In genomic region chr1:212229654-212230053, GRCh38 we compare ENCODE assay signal across 14 cellular contexts. TPM values are rescaled to one million over a fixed set of nuclear protein-coding genes. Genes with fewer than 3 reads are reported as not detected.
DNase-seq lines count a peak whose midpoint lies in the region; ATAC-seq and TF ChIP-seq lines count a peak whose summit lies in the region.
"Had no signal": no experiment of that assay in that cellular context is flagged by ENCODE, and none has a peak within 500 bp of the region (broad histone marks: within the 10 kb centered on the region; RNA-seq: fewer than 3 reads in every experiment).

No MANE protein-coding gene starts in this region.

- no peaks in the 10 kb centered on the region for H3K9me3 ChIP-seq in gastroesophageal sphincter
- H3K9me3 ChIP-seq: suprapubic skin had no signal

- H3K4me3 Mint-ChIP-seq in activated T-helper 1 cell treated with anti-CD3 and anti-CD28 coated beads, Interleukin-12 subunit alpha, Interleukin-12 subunit beta, Interleukin-2, Interleukin-4 antibody, amounts not matched to agents 30 ng/mL and 10 ng/mL and 1 ng/mL, durations not matched to agents 14 hours and 24 hours and 36 hours: no peak overlapping the region
- H3K4me3 Mint-ChIP-seq in stimulated activated effector memory CD8-positive, alpha-beta T cell treated with anti-CD3 and anti-CD28 coated beads, Interleukin-12 subunit alpha, Interleukin-12 subunit beta, amount 100 ng/mL, for 72 hours: no peak overlapping the region
- no peak overlapping the region for H3K4me3 Mint-ChIP-seq in stimulated activated naive CD8-positive, alpha-beta T cell treated with anti-CD3 and anti-CD28 coated beads, Interleukin-15, amount 100 ng/mL, for 72 hours
- H3K4me3 Mint-ChIP-seq: endodermal cell had no signal

- no peaks in the 10 kb centered on the region for H3K27me3 Mint-ChIP-seq in activated T-helper 1 cell treated with anti-CD3 and anti-CD28 coated beads, Interleukin-12 subunit alpha, Interleukin-12 subunit beta, Interleukin-2, Interleukin-4 antibody, amounts not matched to agents 30 ng/mL and 10 ng/mL and 1 ng/mL, durations not matched to agents 14 hours and 24 hours and 36 hours (ENCODE audit: insufficient read depth)
- H3K27me3 Mint-ChIP-seq in stimulated activated naive CD8-positive, alpha-beta T cell treated with anti-CD3 and anti-CD28 coated beads, Interleukin-15, amount 100 ng/mL, for 72 hours: no peaks in the 10 kb centered on the region

- no peak for TF ChIP-seq POLR2A in gastroesophageal sphincter (IDR thresholded peaks at IDR 0.05)

- 50 to 73% methylated on average over 2 of the region's 2 CpGs for WGBS in gastroesophageal sphincter (ENCODE audit: low coverage in 1 of 2), 2 donors

- peaks cover 4% of the 10 kb centered on the region for H3K36me3 Mint-ChIP-seq in activated T-helper 1 cell treated with anti-CD3 and anti-CD28 coated beads, Interleukin-12 subunit alpha, Interleukin-12 subunit beta, Interleukin-2, Interleukin-4 antibody, amounts not matched to agents 30 ng/mL and 10 ng/mL and 1 ng/mL, durations not matched to agents 14 hours and 24 hours and 36 hours (ENCODE audit: low read depth)
- H3K36me3 Mint-ChIP-seq in stimulated activated effector memory CD8-positive, alpha-beta T cell treated with anti-CD3 and anti-CD28 coated beads, Interleukin-12 subunit alpha, Interleukin-12 subunit beta, amount 100 ng/mL, for 72 hours: no peaks in the 10 kb centered on the region

- no peak for ATAC-seq in stimulated activated effector memory CD8-positive, alpha-beta T cell treated with anti-CD3 and anti-CD28 coated beads, Interleukin-12 subunit alpha, Interleukin-12 subunit beta, amount 100 ng/mL, for 72 hours
- no peak for ATAC-seq in gastroesophageal sphincter
- no peak for ATAC-seq in stimulated activated naive CD8-positive, alpha-beta T cell treated with anti-CD3 and anti-CD28 coated beads, Interleukin-15, amount 100 ng/mL, for 72 hours
- ATAC-seq in GM19023 (IDR thresholded peaks at IDR 0.05; ENCODE audit: unreplicated experiment): no peak

- peak overlapping the region; percentile 16 for H3K27ac Mint-ChIP-seq in activated T-helper 1 cell treated with anti-CD3 and anti-CD28 coated beads, Interleukin-12 subunit alpha, Interleukin-12 subunit beta, Interleukin-2, Interleukin-4 antibody, amounts not matched to agents 30 ng/mL and 10 ng/mL and 1 ng/mL, durations not matched to agents 14 hours and 24 hours and 36 hours
- H3K27ac Mint-ChIP-seq in stimulated activated effector memory CD8-positive, alpha-beta T cell treated with anti-CD3 and anti-CD28 coated beads, Interleukin-12 subunit alpha, Interleukin-12 subunit beta, amount 100 ng/mL, for 72 hours: peak overlapping the region; percentile 26
- H3K27ac Mint-ChIP-seq in stimulated activated naive CD8-positive, alpha-beta T cell treated with anti-CD3 and anti-CD28 coated beads, Interleukin-15, amount 100 ng/mL, for 72 hours: peak overlapping the region in 1 of 2 donors; percentile 3
- H3K27ac Mint-ChIP-seq: endodermal cell had no signal

- no peaks in the 10 kb centered on the region for H3K9me3 Mint-ChIP-seq in activated T-helper 1 cell treated with anti-CD3 and anti-CD28 coated beads, Interleukin-12 subunit alpha, Interleukin-12 subunit beta, Interleukin-2, Interleukin-4 antibody, amounts not matched to agents 30 ng/mL and 10 ng/mL and 1 ng/mL, durations not matched to agents 14 hours and 24 hours and 36 hours
- H3K9me3 Mint-ChIP-seq in stimulated activated effector memory CD8-positive, alpha-beta T cell treated with anti-CD3 and anti-CD28 coated beads, Interleukin-12 subunit alpha, Interleukin-12 subunit beta, amount 100 ng/mL, for 72 hours: no peaks in the 10 kb centered on the region
- H3K9me3 Mint-ChIP-seq in stimulated activated naive CD8-positive, alpha-beta T cell treated with anti-CD3 and anti-CD28 coated beads, Interleukin-15, amount 100 ng/mL, for 72 hours: no peaks in the 10 kb centered on the region
- H3K9me3 Mint-ChIP-seq: endodermal cell had no signal

- H3K27me3 ChIP-seq in gastroesophageal sphincter: no peaks in the 10 kb centered on the region
- H3K27me3 ChIP-seq: cardiac muscle cell, suprapubic skin had no signal

- peak; percentile 43 for DNase-seq in GM04504 (ENCODE audit: low read depth)
- no peak for DNase-seq in activated T-helper 1 cell treated with anti-CD3 and anti-CD28 coated beads, Interleukin-12 subunit alpha, Interleukin-12 subunit beta, Interleukin-2, Interleukin-4 antibody, amounts not matched to agents 30 ng/mL and 10 ng/mL and 1 ng/mL, durations not matched to agents 14 hours and 24 hours and 36 hours (ENCODE audit: low spot score)
- DNase-seq in fibroblast of villous mesenchyme (ENCODE audit: low read depth): peak; percentile 86
- DNase-seq in stimulated activated effector memory CD8-positive, alpha-beta T cell treated with anti-CD3 and anti-CD28 coated beads, Interleukin-12 subunit alpha, Interleukin-12 subunit beta, amount 100 ng/mL, for 72 hours (ENCODE audit: low spot score in 2 of 2): no peak
- DNase-seq in stimulated activated naive CD8-positive, alpha-beta T cell treated with anti-CD3 and anti-CD28 coated beads, Interleukin-15, amount 100 ng/mL, for 72 hours: no peak
- DNase-seq: activated naive CD4-positive, alpha-beta T cell treated with Interleukin-2 at 50 U/mL for 16 hours; endodermal cell; glutamatergic neuron; NCI-H1092; stimulated activated CD4-positive, alpha-beta T cell treated with anti-CD3 and anti-CD28 coated beads, Interleukin-15, amount 100 ng/mL, for 24 hours had no signal

- H3K36me3 ChIP-seq in gastroesophageal sphincter: no peaks in the 10 kb centered on the region
- H3K36me3 ChIP-seq: cardiac muscle cell, suprapubic skin had no signal

- TF ChIP-seq CTCF in fibroblast of villous mesenchyme (IDR thresholded peaks at IDR 0.05; ENCODE audit: insufficient read depth, low read depth, low read length) (no peak), gastroesophageal sphincter (IDR thresholded peaks at IDR 0.05) (no peak)

- H3K4me1 ChIP-seq in gastroesophageal sphincter: peaks cover 0 to 10% (median 5%) of the 10 kb centered on the region in 3 donors

- no peak for TF ChIP-seq EP300 in gastroesophageal sphincter (IDR thresholded peaks at IDR 0.05)

- no peak overlapping the region for H3K4me3 ChIP-seq in fibroblast of villous mesenchyme (ENCODE audit: low read depth, low read length)
- H3K4me3 ChIP-seq in gastroesophageal sphincter: no peak overlapping the region
- H3K4me3 ChIP-seq: cardiac muscle cell, suprapubic skin had no signal

- no peak overlapping the region for H3K27ac ChIP-seq in gastroesophageal sphincter
- H3K27ac ChIP-seq: cardiac muscle cell, suprapubic skin had no signal

- intact Hi-C loops in activated T-helper 1 cell treated with anti-CD3 and anti-CD28 coated beads, Interleukin-12 subunit alpha, Interleukin-12 subunit beta, Interleukin-2, Interleukin-4 antibody, amounts not matched to agents 30 ng/mL and 10 ng/mL and 1 ng/mL, durations not matched to agents 14 hours and 24 hours and 36 hours (cut with micrococcal nuclease): loop anchor here (5.0 kb wide), 2 partner anchors 292 to 368 kb away; no protein-coding TSS in a partner anchor

- H3K4me1 Mint-ChIP-seq in activated T-helper 1 cell treated with anti-CD3 and anti-CD28 coated beads, Interleukin-12 subunit alpha, Interleukin-12 subunit beta, Interleukin-2, Interleukin-4 antibody, amounts not matched to agents 30 ng/mL and 10 ng/mL and 1 ng/mL, durations not matched to agents 14 hours and 24 hours and 36 hours (ENCODE audit: low read depth): peaks cover 73% of the 10 kb centered on the region
- peaks cover 45% of the 10 kb centered on the region for H3K4me1 Mint-ChIP-seq in stimulated activated effector memory CD8-positive, alpha-beta T cell treated with anti-CD3 and anti-CD28 coated beads, Interleukin-12 subunit alpha, Interleukin-12 subunit beta, amount 100 ng/mL, for 72 hours
- peaks cover 47% of the 10 kb centered on the region for H3K4me1 Mint-ChIP-seq in stimulated activated naive CD8-positive, alpha-beta T cell treated with anti-CD3 and anti-CD28 coated beads, Interleukin-15, amount 100 ng/mL, for 72 hours

RNA-seq across cellular contexts. Expression of gene PPP2R5A, which starts 55.6 kb away (rescaled TPM):
- 46.4 and 53.7 TPM in 2 replicates for total RNA-seq in activated T-helper 1 cell treated with anti-CD3 and anti-CD28 coated beads, Interleukin-12 subunit alpha, Interleukin-12 subunit beta, Interleukin-2, Interleukin-4 antibody, amounts not matched to agents 30 ng/mL and 10 ng/mL and 1 ng/mL, durations not matched to agents 14 hours and 24 hours and 36 hours
- total RNA-seq in fibroblast of villous mesenchyme (21.9 and 29.4 TPM in 2 replicates), gastroesophageal sphincter (10 to 100 TPM; 43.2 to 88.9 (median 59.5) TPM)

Comparison
In these comparisons a context has a peak if more than half of its experiments do, and no peak if none do; other contexts are left out.
1. DNase-seq: peak in GM04504 (single experiment) and fibroblast of villous mesenchyme (single experiment); none in activated T-helper 1 cell treated with anti-CD3 and anti-CD28 coated beads, Interleukin-12 subunit alpha, Interleukin-12 subunit beta, Interleukin-2, Interleukin-4 antibody, amounts not matched to agents 30 ng/mL and 10 ng/mL and 1 ng/mL, durations not matched to agents 14 hours and 24 hours and 36 hours (single experiment), stimulated activated effector memory CD8-positive, alpha-beta T cell treated with anti-CD3 and anti-CD28 coated beads, Interleukin-12 subunit alpha, Interleukin-12 subunit beta, amount 100 ng/mL, for 72 hours (0 of 2) and stimulated activated naive CD8-positive, alpha-beta T cell treated with anti-CD3 and anti-CD28 coated beads, Interleukin-15, amount 100 ng/mL, for 72 hours (0 of 2).